In the genomic region with DNA sequence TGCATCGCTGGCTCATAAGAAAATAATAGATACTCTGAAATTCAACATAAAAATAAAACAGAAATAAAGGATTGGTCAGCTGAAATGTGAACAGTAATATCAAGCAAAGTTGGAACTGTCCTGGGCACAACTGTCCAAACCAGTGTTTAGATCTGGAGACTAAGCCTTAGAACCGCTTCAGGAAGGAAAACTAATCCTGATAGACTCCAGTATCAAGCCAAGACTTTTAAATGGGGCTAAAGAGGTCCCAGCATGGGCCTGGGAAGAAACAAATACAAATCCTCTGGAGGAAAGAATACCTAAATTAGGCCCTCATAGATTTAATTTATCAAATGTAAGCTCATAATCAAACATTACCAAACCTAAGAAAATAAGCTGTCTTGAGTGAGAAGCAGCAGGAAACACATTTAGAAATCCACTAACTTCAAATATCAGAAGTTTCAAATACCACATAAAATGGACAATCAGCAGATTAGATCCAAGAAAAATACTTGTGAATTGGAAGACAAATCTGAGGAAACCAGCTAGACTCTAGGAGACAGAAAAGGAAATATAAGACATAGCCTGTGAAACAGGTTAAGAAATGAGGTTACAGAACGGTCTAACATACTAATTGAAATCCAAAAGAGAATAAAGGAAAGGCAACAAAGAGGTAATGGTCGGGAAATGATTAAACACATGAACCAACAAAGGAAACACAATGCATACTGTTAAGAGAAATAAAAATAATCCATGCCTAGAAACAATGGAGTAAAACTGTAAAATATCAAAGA, we compare ENCODE assay signal across 20 cellular contexts. TPM values are rescaled to one million over a fixed set of nuclear protein-coding genes. Genes with fewer than 3 reads are reported as not detected.
DNase-seq lines count a peak whose midpoint lies in the region; ATAC-seq, FAIRE-seq and TF ChIP-seq lines count a peak whose summit lies in the region.
"Had no signal": no experiment of that assay in that cellular context is flagged by ENCODE, and none has a peak within 500 bp of the region (broad histone marks: within the 10 kb centered on the region; RNA-seq: fewer than 3 reads in every experiment).

No MANE protein-coding gene starts in this region.

- TF ChIP-seq POLR2A in A549 (IDR thresholded peaks at IDR 0.05; ENCODE audit: low read length) = no peak

- H3K9me3 Mint-ChIP-seq in activated CD4-positive, alpha-beta memory T cell treated with anti-CD3 and anti-CD28 coated beads, Interleukin-2, amount 10 ng/mL, durations not matched to agents 7 days and 5 days = peaks cover 7% of the 10 kb centered on the region
- H3K9me3 Mint-ChIP-seq in activated CD4-positive, alpha-beta memory T cell treated with anti-CD3 and anti-CD28 coated beads for 36 hours = peaks cover 7% of the 10 kb centered on the region
- peaks cover 0 to 3% (median 0%) of the 10 kb centered on the region in 6 donors for H3K9me3 Mint-ChIP-seq in immature natural killer cell

- intact Hi-C loops in activated CD4-positive, alpha-beta memory T cell treated with anti-CD3 and anti-CD28 coated beads for 36 hours (cut with micrococcal nuclease) = no loop called here
- intact Hi-C loops in ascending aorta (cut with DNase I) = no loop called here

- TF ChIP-seq CTCF in A549 (IDR thresholded peaks at IDR 0.05) (no peak), ascending aorta (IDR thresholded peaks at IDR 0.05) (no peak), omental fat pad (IDR thresholded peaks at IDR 0.05) (no peak)

- H3K27ac ChIP-seq in A549 = no peak overlapping the region
- peak overlapping the region; percentile 42 to 56 for H3K27ac ChIP-seq in ascending aorta
- H3K27ac ChIP-seq: BLaER1, Peyer's patch had no signal

- no peaks in the 10 kb centered on the region for H3K27me3 Mint-ChIP-seq in activated CD4-positive, alpha-beta memory T cell treated with anti-CD3 and anti-CD28 coated beads, Interleukin-2, amount 10 ng/mL, durations not matched to agents 7 days and 5 days
- no peaks in the 10 kb centered on the region for H3K27me3 Mint-ChIP-seq in activated CD4-positive, alpha-beta memory T cell treated with anti-CD3 and anti-CD28 coated beads for 36 hours
- H3K27me3 Mint-ChIP-seq in immature natural killer cell (ENCODE audit: low read depth in 3 of 3) = no peaks in the 10 kb centered on the region

- no peak for TF ChIP-seq EP300 in A549 (IDR thresholded peaks at IDR 0.05)

- 90% methylated on average over 4 of the region's 4 CpGs for WGBS in A549 (ENCODE audit: missing lambda C conversion rate)

- no peak for TF ChIP-seq RAD21 in A549 (conservative IDR thresholded peaks at IDR 0.05 in 1 of 2, IDR thresholded peaks at IDR 0.05 in 1 of 2)

- peak overlapping the region; percentile 8 for H3K27ac Mint-ChIP-seq in activated CD4-positive, alpha-beta memory T cell treated with anti-CD3 and anti-CD28 coated beads, Interleukin-2, amount 10 ng/mL, durations not matched to agents 7 days and 5 days
- H3K27ac Mint-ChIP-seq in activated CD4-positive, alpha-beta memory T cell treated with anti-CD3 and anti-CD28 coated beads for 36 hours = no peak overlapping the region
- peak overlapping the region in 5 of 6 donors; percentile 29 to 63 (median 41) for H3K27ac Mint-ChIP-seq in immature natural killer cell
- H3K27ac Mint-ChIP-seq: CD8-positive, alpha-beta T cell had no signal

- no peak for DNase-seq in activated CD4-positive, alpha-beta memory T cell treated with anti-CD3 and anti-CD28 coated beads, Interleukin-2, amount 10 ng/mL, durations not matched to agents 7 days and 5 days
- DNase-seq in activated CD4-positive, alpha-beta memory T cell treated with anti-CD3 and anti-CD28 coated beads for 36 hours = no peak
- DNase-seq in A549 (ENCODE audit: low read depth in 1 of 2, low spot score in 1 of 2) (no peak), ascending aorta (ENCODE audit: low spot score in 2 of 2) (no peak), immature natural killer cell (no peak), omental fat pad (ENCODE audit: low spot score) (no peak), OCI-M1 (lab: John Stamatoyannopoulos, UW) (no peak)
- DNase-seq: 8988T; CD8-positive, alpha-beta T cell; DMS79 treated with DMSO at 0.1 percent for 48 hours; GOT3; KBM-7; NCI-H1436; NCI-H2029 treated with DMSO at 0.1 percent for 48 hours; NCI-H2171 treated with DMSO at 0.1 percent for 48 hours; NCI-H748 treated with DMSO at 0.1 percent for 48 hours; Peyer's patch; SHP77 treated with DMSO at 0.1 percent for 48 hours had no signal

- CTCF ChIA-PET in activated CD4-positive, alpha-beta memory T cell treated with anti-CD3 and anti-CD28 coated beads, Interleukin-2, amount 10 ng/mL, durations not matched to agents 7 days and 5 days (lab: Charles Lee) = no interaction called here
- CTCF ChIA-PET in activated CD4-positive, alpha-beta memory T cell treated with anti-CD3 and anti-CD28 coated beads for 36 hours (lab: Charles Lee) = no interaction called here
- CTCF ChIA-PET in A549 (lab: Yijun Ruan, JAX) = no interaction called here

- POLR2A ChIA-PET in activated CD4-positive, alpha-beta memory T cell treated with anti-CD3 and anti-CD28 coated beads, Interleukin-2, amount 10 ng/mL, durations not matched to agents 7 days and 5 days (lab: Charles Lee) = no interaction called here
- POLR2A ChIA-PET in activated CD4-positive, alpha-beta memory T cell treated with anti-CD3 and anti-CD28 coated beads for 36 hours (lab: Charles Lee) = no interaction called here
- POLR2A ChIA-PET in A549 (lab: Yijun Ruan, JAX) = no interaction called here

- H3K36me3 Mint-ChIP-seq in activated CD4-positive, alpha-beta memory T cell treated with anti-CD3 and anti-CD28 coated beads, Interleukin-2, amount 10 ng/mL, durations not matched to agents 7 days and 5 days (ENCODE audit: low read depth) = peaks cover 63% of the 10 kb centered on the region
- H3K36me3 Mint-ChIP-seq in activated CD4-positive, alpha-beta memory T cell treated with anti-CD3 and anti-CD28 coated beads for 36 hours = peaks cover 39% of the 10 kb centered on the region
- peaks cover 16 to 23% (median 19%) of the 10 kb centered on the region in 3 donors for H3K36me3 Mint-ChIP-seq in immature natural killer cell

- peaks cover 8 to 11% of the 10 kb centered on the region in 2 donors for H3K36me3 ChIP-seq in ascending aorta

- H3K27me3 ChIP-seq in ascending aorta = no peaks in the 10 kb centered on the region
- H3K27me3 ChIP-seq: BLaER1, Peyer's patch had no signal

- ATAC-seq in A549 = no peak
- ATAC-seq in HG03565 (IDR thresholded peaks at IDR 0.05; ENCODE audit: unreplicated experiment) = no peak
- no peak for ATAC-seq in omental fat pad (ENCODE audit: low FRiP score)
- ATAC-seq: CD8-positive, alpha-beta T cell had no signal

- no peak overlapping the region for H3K4me3 ChIP-seq in A549
- H3K4me3 ChIP-seq in ascending aorta = no peak overlapping the region
- H3K4me3 ChIP-seq: BLaER1, Peyer's patch had no signal

- FAIRE-seq in A549 (lab: Jason Lieb, UNC) = no peak

- H3K4me1 ChIP-seq in A549 (peaks cover 12% of the 10 kb centered on the region; the same call in 2 of the 3 replicates), ascending aorta (peaks cover 7 to 44% of the 10 kb centered on the region in 2 donors)
- H3K4me1 ChIP-seq: BLaER1 had no signal

- no peak overlapping the region for H3K4me2 ChIP-seq in A549
- H3K4me2 ChIP-seq: BLaER1 had no signal

- peaks cover 10% of the 10 kb centered on the region for H3K4me1 Mint-ChIP-seq in activated CD4-positive, alpha-beta memory T cell treated with anti-CD3 and anti-CD28 coated beads, Interleukin-2, amount 10 ng/mL, durations not matched to agents 7 days and 5 days
- H3K4me1 Mint-ChIP-seq in activated CD4-positive, alpha-beta memory T cell treated with anti-CD3 and anti-CD28 coated beads for 36 hours (ENCODE audit: low read depth) = peaks cover 27% of the 10 kb centered on the region
- H3K4me1 Mint-ChIP-seq in immature natural killer cell = peaks cover 39 to 86% of the 10 kb centered on the region in 2 donors

- H3K9me3 ChIP-seq in A549 = peaks cover 10% of the 10 kb centered on the region; the same call in 1 of the 3 replicates
- no peaks in the 10 kb centered on the region for H3K9me3 ChIP-seq in ascending aorta
- H3K9me3 ChIP-seq: Peyer's patch had no signal

- no peak overlapping the region for H3K4me3 Mint-ChIP-seq in activated CD4-positive, alpha-beta memory T cell treated with anti-CD3 and anti-CD28 coated beads, Interleukin-2, amount 10 ng/mL, durations not matched to agents 7 days and 5 days
- no peak overlapping the region for H3K4me3 Mint-ChIP-seq in activated CD4-positive, alpha-beta memory T cell treated with anti-CD3 and anti-CD28 coated beads for 36 hours
- no peak overlapping the region for H3K4me3 Mint-ChIP-seq in immature natural killer cell
- H3K4me3 Mint-ChIP-seq: CD8-positive, alpha-beta T cell had no signal

TF ChIP-seq in A549, 52 proteins besides CTCF, POLR2A, EP300 and RAD21:
- peak; percentile 14 for TF ChIP-seq MAFK (IDR thresholded peaks at IDR 0.05; ENCODE audit: partially characterized antibody)
- TF ChIP-seq, protein P1, sequence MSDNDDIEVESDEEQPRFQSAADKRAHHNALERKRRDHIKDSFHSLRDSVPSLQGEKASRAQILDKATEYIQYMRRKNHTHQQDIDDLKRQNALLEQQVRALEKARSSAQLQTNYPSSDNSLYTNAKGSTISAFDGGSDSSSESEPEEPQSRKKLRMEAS (IDR thresholded peaks at IDR 0.05) = no peak

RNA-seq across cellular contexts. Expression of a gene that starts 27.6 kb away (rescaled TPM):
- total RNA-seq in activated CD4-positive, alpha-beta memory T cell treated with anti-CD3 and anti-CD28 coated beads, Interleukin-2, amount 10 ng/mL, durations not matched to agents 7 days and 5 days = 100 to 1,000 TPM; 129 to 136 TPM
- 100 to 1,000 TPM; 114 to 116 TPM for total RNA-seq in activated CD4-positive, alpha-beta memory T cell treated with anti-CD3 and anti-CD28 coated beads for 36 hours
- polyA plus RNA-seq in A549 (2011; rRNA removed) = 64.2 and 110 TPM in 2 replicates
- polyA plus RNA-seq in A549 (2012; cell fraction: cytosol; rRNA removed) = 19.9 and 20.0 TPM in 2 replicates
- polyA plus RNA-seq in A549 (2012; cell fraction: nucleus; rRNA removed) = 12.9 and 13.2 TPM in 2 replicates
- polyA plus RNA-seq in A549 (2017; fragmentation: RNase III; extraction: RNeasy Plus Mini Kit Qiagen cat#74134 plus additional on column Dnase treatment) = 43.0 to 44.4 TPM (median 43.2 TPM) in 3 replicates
- polyA minus RNA-seq in A549 (2011; rRNA and poly(A)+ RNA removed) = 53.4 and 65.0 TPM in 2 replicates
- total RNA-seq in ascending aorta = 35.7 TPM
- polyA plus RNA-seq in immature natural killer cell = 100 to 1,000 TPM in 1 of 3 donors, 10 to 100 TPM in 2; 59.5 to 111 (median 61.1) TPM
- 100 to 1,000 TPM; 110 to 205 (median 156) TPM for total RNA-seq in omental fat pad

Comparison
In these comparisons a context has a peak if more than half of its experiments do, and no peak if none do; other contexts are left out.
1. H3K27ac ChIP-seq: peak in ascending aorta (2 of 2); none in A549 (0 of 2).